27 cellular contexts compared by ENCODE assay signal in genomic region chr20:1282966-1283365, GRCh38. TPM values are rescaled to one million over a fixed set of nuclear protein-coding genes. Genes with fewer than 3 reads are reported as not detected.
"Had no signal": no experiment of that assay in that cellular context is flagged by ENCODE, and none has a peak within 500 bp of the region (broad histone marks: within the 10 kb centered on the region; RNA-seq: fewer than 3 reads in every experiment).

No MANE protein-coding gene starts in this region.

- H3K4me3 ChIP-seq: heart left ventricle, left lung, lower lobe of right lung, pancreas, prostate gland, right atrium auricular region, spleen, tibial nerve had no signal

- ATAC-seq: activated CD8-positive, alpha-beta T cell treated with anti-CD3 and anti-CD28 coated beads for 36 hours; esophagus mucosa; foreskin keratinocyte; heart left ventricle; left lung; lower lobe of right lung had no signal

- H3K27me3 Mint-ChIP-seq: activated B cell treated with CpG ODN at 0.5 μM for 24 hours; activated CD8-positive, alpha-beta T cell treated with anti-CD3 and anti-CD28 coated beads for 36 hours; activated naive CD8-positive, alpha-beta T cell treated with anti-CD3 and anti-CD28 coated beads, Interleukin-2, amount 10 ng/mL, durations not matched to agents 7 days and 5 days had no signal

- H3K9me3 Mint-ChIP-seq: activated B cell treated with CpG ODN at 0.5 μM for 24 hours; activated CD8-positive, alpha-beta T cell treated with anti-CD3 and anti-CD28 coated beads for 36 hours; activated naive CD8-positive, alpha-beta T cell treated with anti-CD3 and anti-CD28 coated beads, Interleukin-2, amount 10 ng/mL, durations not matched to agents 7 days and 5 days; nephron; T-helper 1 cell treated with Interleukin-12 subunit alpha and Interleukin-12 subunit beta and Interleukin-4 antibody, amounts not matched to agents 30 μg/mL and 1 μg/mL, for 36 hours had no signal

- H3K4me3 Mint-ChIP-seq: activated B cell treated with CpG ODN at 0.5 μM for 24 hours; activated CD8-positive, alpha-beta T cell treated with anti-CD3 and anti-CD28 coated beads for 36 hours; activated naive CD8-positive, alpha-beta T cell treated with anti-CD3 and anti-CD28 coated beads, Interleukin-2, amount 10 ng/mL, durations not matched to agents 7 days and 5 days; nephron; T-helper 1 cell treated with Interleukin-12 subunit alpha and Interleukin-12 subunit beta and Interleukin-4 antibody, amounts not matched to agents 30 μg/mL and 1 μg/mL, for 36 hours had no signal

- H3K4me1 ChIP-seq: foreskin keratinocyte, lower lobe of right lung, right atrium auricular region, spleen, tibial nerve had no signal

- H3K27me3 ChIP-seq: brain microvascular endothelial cell, foreskin keratinocyte, heart left ventricle, left lung, pancreas, right atrium auricular region, spleen, tibial nerve had no signal

- DNase-seq: activated B cell treated with CpG ODN at 0.5 μM for 24 hours; activated CD4-positive, alpha-beta T cell treated with anti-CD3 and anti-CD28 coated beads, Interleukin-2, amount 50 U/mL, for 1 hour; activated CD8-positive, alpha-beta T cell treated with anti-CD3 and anti-CD28 coated beads for 36 hours; activated naive CD4-positive, alpha-beta T cell treated with Interleukin-2 at 50 U/mL for 16 hours; activated naive CD8-positive, alpha-beta T cell treated with anti-CD3 and anti-CD28 coated beads, Interleukin-2, amount 10 ng/mL, durations not matched to agents 7 days and 5 days; amniotic stem cell; brain microvascular endothelial cell; foreskin keratinocyte; heart left ventricle; hypothalamus; kidney glomerular epithelial cell; left lung; lower lobe of right lung; mesenchymal stem cell; pancreas; spleen; stimulated activated naive CD4-positive, alpha-beta T cell; T1000 had no signal

- H3K27ac Mint-ChIP-seq: activated B cell treated with CpG ODN at 0.5 μM for 24 hours; activated CD8-positive, alpha-beta T cell treated with anti-CD3 and anti-CD28 coated beads for 36 hours; activated naive CD8-positive, alpha-beta T cell treated with anti-CD3 and anti-CD28 coated beads, Interleukin-2, amount 10 ng/mL, durations not matched to agents 7 days and 5 days; nephron; T-helper 1 cell treated with Interleukin-12 subunit alpha and Interleukin-12 subunit beta and Interleukin-4 antibody, amounts not matched to agents 30 μg/mL and 1 μg/mL, for 36 hours had no signal

- H3K4me1 Mint-ChIP-seq: nephron had no signal

- H3K27ac ChIP-seq: brain microvascular endothelial cell, foreskin keratinocyte, left lung, lower lobe of right lung, pancreas, prostate gland, right atrium auricular region, spleen, tibial nerve had no signal

- H3K9me3 ChIP-seq: heart left ventricle, left lung, lower lobe of right lung, pancreas, prostate gland, right atrium auricular region, spleen, tibial nerve had no signal

- H3K36me3 ChIP-seq: brain microvascular endothelial cell, heart left ventricle, left lung, lower lobe of right lung, pancreas, prostate gland, right atrium auricular region, spleen, tibial nerve had no signal

RNA-seq across cellular contexts. Expression of gene RAD21L1, which starts 57.1 kb away (rescaled TPM):
- total RNA-seq: activated B cell treated with CpG ODN at 0.5 μM for 24 hours, astrocyte, cardiac septum, chondrocyte, esophagus mucosa, foreskin keratinocyte, heart left ventricle, left lung, lower lobe of right lung, pancreas, right atrium auricular region, spleen had no signal
- polyA plus RNA-seq: foreskin keratinocyte, heart left ventricle, pancreas, spleen had no signal
